ENCODE assay signal across 8 cellular contexts in the genomic region with DNA sequence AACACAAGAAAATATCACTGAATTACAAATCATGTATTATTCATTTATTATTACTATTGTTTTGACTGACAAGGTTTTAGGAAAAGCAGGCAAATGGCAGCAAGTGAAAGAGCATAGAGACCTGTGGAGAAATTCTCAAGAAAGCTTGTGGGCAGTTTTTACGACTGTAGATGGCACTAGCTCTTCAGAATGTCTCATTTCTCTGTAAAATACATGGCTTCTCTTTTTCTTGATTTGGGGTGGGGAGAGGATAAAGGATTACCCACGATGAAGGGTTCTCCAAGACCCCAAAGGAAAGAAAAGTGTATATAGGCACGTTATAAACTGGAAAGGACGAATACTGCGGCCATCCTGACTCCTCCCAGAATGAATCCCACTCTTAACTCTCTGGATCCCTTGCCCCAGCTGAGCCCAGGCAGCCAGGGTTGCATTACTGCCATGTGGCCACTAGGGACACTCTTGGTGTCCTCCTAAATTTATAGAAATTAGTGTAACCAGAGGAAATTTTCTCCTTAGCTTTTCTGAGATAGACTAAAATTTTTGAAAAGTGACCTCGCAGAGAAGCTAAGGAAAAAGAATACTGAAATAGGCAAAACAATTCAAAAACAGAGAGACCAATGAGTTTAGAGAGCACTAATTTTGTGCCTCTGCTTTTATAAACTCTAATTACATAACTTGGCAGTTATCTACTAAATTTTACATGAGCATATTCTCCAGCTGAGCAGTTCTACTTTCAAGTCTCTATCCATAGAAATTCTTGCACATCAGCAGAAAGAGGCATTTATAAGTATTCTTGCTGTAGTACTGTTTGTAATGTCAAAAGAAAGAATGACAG. TPM values are rescaled to one million over a fixed set of nuclear protein-coding genes. Genes with fewer than 3 reads are reported as not detected.
DNase-seq lines count a peak whose midpoint lies in the region; ATAC-seq and TF ChIP-seq lines count a peak whose summit lies in the region.

No MANE protein-coding gene starts in this region.

- no peaks in the 10 kb centered on the region for H3K9me3 Mint-ChIP-seq in activated T-helper 1 cell treated with anti-CD3 and anti-CD28 coated beads, Interleukin-12 subunit alpha, Interleukin-12 subunit beta, Interleukin-2, Interleukin-4 antibody, amounts not matched to agents 30 ng/mL and 10 ng/mL and 1 ng/mL, durations not matched to agents 14 hours and 24 hours and 36 hours

- intact Hi-C loops in activated T-helper 1 cell treated with anti-CD3 and anti-CD28 coated beads, Interleukin-12 subunit alpha, Interleukin-12 subunit beta, Interleukin-2, Interleukin-4 antibody, amounts not matched to agents 30 ng/mL and 10 ng/mL and 1 ng/mL, durations not matched to agents 14 hours and 24 hours and 36 hours (cut with micrococcal nuclease) = no loop called here

- H3K9me3 ChIP-seq in ES-I3 (ENCODE audit: control insufficient read depth, insufficient read depth, low read length) = no peaks in the 10 kb centered on the region; the same call in 1 of the 2 replicates

- H3K36me3 ChIP-seq in ES-I3 (ENCODE audit: insufficient read depth, low read length) = no peaks in the 10 kb centered on the region

- DNase-seq in 8988T (peak; percentile 24), HT-29 (ENCODE audit: low spot score) (peak; percentile 54), foreskin keratinocyte (no peak), omental fat pad (ENCODE audit: low spot score) (no peak)
- DNase-seq in activated CD4-positive, alpha-beta T cell treated with anti-CD3 and anti-CD28 coated beads for 48 hours = peak; percentile 22
- DNase-seq in activated T-helper 1 cell treated with anti-CD3 and anti-CD28 coated beads, Interleukin-12 subunit alpha, Interleukin-12 subunit beta, Interleukin-2, Interleukin-4 antibody, amounts not matched to agents 30 ng/mL and 10 ng/mL and 1 ng/mL, durations not matched to agents 14 hours and 24 hours and 36 hours (ENCODE audit: low spot score) = no peak

- no peak overlapping the region for H3K4me3 Mint-ChIP-seq in activated T-helper 1 cell treated with anti-CD3 and anti-CD28 coated beads, Interleukin-12 subunit alpha, Interleukin-12 subunit beta, Interleukin-2, Interleukin-4 antibody, amounts not matched to agents 30 ng/mL and 10 ng/mL and 1 ng/mL, durations not matched to agents 14 hours and 24 hours and 36 hours

- H3K27ac ChIP-seq in foreskin keratinocyte = no peak overlapping the region

- H3K4me1 ChIP-seq in ES-I3 (ENCODE audit: insufficient read depth, low read length) = peaks cover 5% of the 10 kb centered on the region; the same call in 1 of the 2 replicates
- H3K4me1 ChIP-seq in foreskin keratinocyte = no peaks in the 10 kb centered on the region

- H3K27me3 ChIP-seq in foreskin keratinocyte = no peaks in the 10 kb centered on the region

- H3K27ac Mint-ChIP-seq in activated T-helper 1 cell treated with anti-CD3 and anti-CD28 coated beads, Interleukin-12 subunit alpha, Interleukin-12 subunit beta, Interleukin-2, Interleukin-4 antibody, amounts not matched to agents 30 ng/mL and 10 ng/mL and 1 ng/mL, durations not matched to agents 14 hours and 24 hours and 36 hours = no peak overlapping the region

- TF ChIP-seq CTCF in foreskin keratinocyte (conservative IDR thresholded peaks at IDR 0.05) = peak; percentile 46
- TF ChIP-seq CTCF in omental fat pad (IDR thresholded peaks at IDR 0.05) = peak in 1 of 3 donors; percentile 19

- H3K9ac ChIP-seq in ES-I3 (ENCODE audit: low read depth, low read length) = peak overlapping the region; percentile 56

- no peaks in the 10 kb centered on the region for H3K27me3 Mint-ChIP-seq in activated T-helper 1 cell treated with anti-CD3 and anti-CD28 coated beads, Interleukin-12 subunit alpha, Interleukin-12 subunit beta, Interleukin-2, Interleukin-4 antibody, amounts not matched to agents 30 ng/mL and 10 ng/mL and 1 ng/mL, durations not matched to agents 14 hours and 24 hours and 36 hours (ENCODE audit: insufficient read depth)

- no peaks in the 10 kb centered on the region for H3K4me1 Mint-ChIP-seq in activated T-helper 1 cell treated with anti-CD3 and anti-CD28 coated beads, Interleukin-12 subunit alpha, Interleukin-12 subunit beta, Interleukin-2, Interleukin-4 antibody, amounts not matched to agents 30 ng/mL and 10 ng/mL and 1 ng/mL, durations not matched to agents 14 hours and 24 hours and 36 hours (ENCODE audit: low read depth)

- H3K36me3 Mint-ChIP-seq in activated T-helper 1 cell treated with anti-CD3 and anti-CD28 coated beads, Interleukin-12 subunit alpha, Interleukin-12 subunit beta, Interleukin-2, Interleukin-4 antibody, amounts not matched to agents 30 ng/mL and 10 ng/mL and 1 ng/mL, durations not matched to agents 14 hours and 24 hours and 36 hours (ENCODE audit: low read depth) = no peaks in the 10 kb centered on the region

- ATAC-seq in foreskin keratinocyte (peak; percentile 62), omental fat pad (ENCODE audit: low FRiP score) (peak; percentile 89), HG02938 (IDR thresholded peaks at IDR 0.05; ENCODE audit: unreplicated experiment) (no peak)

RNA-seq across cellular contexts. Expression of a gene that starts 37.7 kb away (rescaled TPM):
- not detected in 2 replicates for total RNA-seq in HT-29 (2014; rRNA removed; shearing (Covaris generic))
- total RNA-seq in foreskin keratinocyte (under 0.01 TPM in 1 of 2 replicates, not detected in the other), omental fat pad (1 to 10 TPM in 3 of 4 donors, under 1 TPM in 1; 0.74 to 4.3 (median 2.3) TPM)
- not detected in 2 replicates for polyA plus RNA-seq in foreskin keratinocyte
- 0.03 TPM in 1 of 2 replicates, not detected in the other for total RNA-seq in activated T-helper 1 cell treated with anti-CD3 and anti-CD28 coated beads, Interleukin-12 subunit alpha, Interleukin-12 subunit beta, Interleukin-2, Interleukin-4 antibody, amounts not matched to agents 30 ng/mL and 10 ng/mL and 1 ng/mL, durations not matched to agents 14 hours and 24 hours and 36 hours

Comparison
In these comparisons a context has a peak if more than half of its experiments do, and no peak if none do; other contexts are left out.
1. DNase-seq: peak in 8988T (single experiment), HT-29 (single experiment) and activated CD4-positive, alpha-beta T cell treated with anti-CD3 and anti-CD28 coated beads for 48 hours (single experiment); none in foreskin keratinocyte (0 of 2), omental fat pad (single experiment) and activated T-helper 1 cell treated with anti-CD3 and anti-CD28 coated beads, Interleukin-12 subunit alpha, Interleukin-12 subunit beta, Interleukin-2, Interleukin-4 antibody, amounts not matched to agents 30 ng/mL and 10 ng/mL and 1 ng/mL, durations not matched to agents 14 hours and 24 hours and 36 hours (single experiment).